In genomic region chr6:125285353-125285752, GRCh38 we compare ENCODE assay signal across 28 cellular contexts. TPM values are rescaled to one million over a fixed set of nuclear protein-coding genes. Genes with fewer than 3 reads are reported as not detected.
A peak's percentile ranks its signal among the peaks of the same experiment; 100 is the strongest.
DNase-seq lines count a peak whose midpoint lies in the region; ATAC-seq, FAIRE-seq and TF ChIP-seq lines count a peak whose summit lies in the region.
"Had no signal": no experiment of that assay in that cellular context is flagged by ENCODE, and none has a peak within 500 bp of the region (broad histone marks: within the 10 kb centered on the region; RNA-seq: fewer than 3 reads in every experiment).

No MANE protein-coding gene starts in this region.

- no peak overlapping the region for H3K4ac ChIP-seq in mesenchymal stem cell (ENCODE audit: low read depth in 1 of 2, low read length in 2 of 2)

- ATAC-seq in K562 = no peak

- H3K27ac ChIP-seq in HEK293 (ENCODE audit: extremely low read depth, low read depth, low read length) (no peak overlapping the region), K562 (ENCODE audit: extremely low read depth, low read depth, low read length) (no peak overlapping the region), mesenchymal stem cell (ENCODE audit: low read length, poor library complexity, severe bottlenecking) (no peak overlapping the region), WERI-Rb-1 (no peak overlapping the region)
- H3K27ac ChIP-seq: BLaER1 had no signal

- CTCF ChIA-PET in HEK293 (lab: Yijun Ruan, JAX) = no interaction called here
- CTCF ChIA-PET in K562 (lab: Yijun Ruan, JAX; ENCODE audit: low intra/inter-chr PET ratio) = no interaction called here

- no peak overlapping the region for H2AK5ac ChIP-seq in mesenchymal stem cell (ENCODE audit: low read length, severe bottlenecking)

- H3K9me3 ChIP-seq in HEK293 (ENCODE audit: control insufficient read depth, insufficient read depth, low read depth, low read length) (no peaks in the 10 kb centered on the region), K562 (replicated peaks; ENCODE audit: control insufficient read depth, insufficient read depth, low read depth, low read length) (no peaks in the 10 kb centered on the region), mesenchymal stem cell (ENCODE audit: control insufficient read depth, low read length) (peaks cover 14% of the 10 kb centered on the region), WERI-Rb-1 (ENCODE audit: severe bottlenecking) (no peaks in the 10 kb centered on the region)
- H3K9me3 ChIP-seq: BE2C had no signal

- no peak overlapping the region for H2BK12ac ChIP-seq in mesenchymal stem cell (ENCODE audit: low read length in 2 of 2)

- no peaks in the 10 kb centered on the region for H3K9me1 ChIP-seq in K562 (ENCODE audit: control insufficient read depth, insufficient read depth, low read length)

- H3K9me3 Mint-ChIP-seq in T-helper 2 cell treated with Interferon-gamma antibody and Interleukin-4, amounts not matched to agents 5 μg/mL and 100 μg/mL, for 36 hours = peaks cover 35% of the 10 kb centered on the region

- H3K36me3 Mint-ChIP-seq in T-helper 2 cell treated with Interferon-gamma antibody and Interleukin-4, amounts not matched to agents 5 μg/mL and 100 μg/mL, for 36 hours (ENCODE audit: low read depth) = peaks cover 83% of the 10 kb centered on the region

- FAIRE-seq in K562 (lab: Jason Lieb, UNC) = no peak
- FAIRE-seq: A204.1, GM12891, GM19239 had no signal

- H3K9ac ChIP-seq in K562 (ENCODE audit: insufficient read depth in 1 of 2, low read depth in 2 of 2, low read length in 2 of 2) (no peak overlapping the region), mesenchymal stem cell (ENCODE audit: low read length) (no peak overlapping the region)
- H3K9ac ChIP-seq: BLaER1 had no signal

- TF ChIP-seq RAD21 in K562 (CRISPR knock-in tag; conservative IDR thresholded peaks at IDR 0.05 in 1 of 2, IDR thresholded peaks at IDR 0.05 in 1 of 2) = no peak

- no peaks in the 10 kb centered on the region for H3K27me3 Mint-ChIP-seq in T-helper 2 cell treated with Interferon-gamma antibody and Interleukin-4, amounts not matched to agents 5 μg/mL and 100 μg/mL, for 36 hours (ENCODE audit: low read depth)
- H3K27me3 Mint-ChIP-seq: CD4-positive, alpha-beta memory T cell; CD4-positive, CD25-positive, alpha-beta regulatory T cell; CD8-positive, alpha-beta memory T cell had no signal

- H4K20me1 ChIP-seq in K562 (replicated peaks; ENCODE audit: control insufficient read depth, insufficient read depth, low read length) = no peaks in the 10 kb centered on the region

- H4K8ac ChIP-seq in mesenchymal stem cell (ENCODE audit: low read length) = no peak overlapping the region

- H3K18ac ChIP-seq in mesenchymal stem cell (ENCODE audit: low read depth in 1 of 2, low read length in 2 of 2) = no peak overlapping the region

- in situ Hi-C loops in K562 (cut with MboI) = no loop called here

- H3K27me3 ChIP-seq in K562 (ENCODE audit: control insufficient read depth in 2 of 2, insufficient read depth in 2 of 2, low read length in 2 of 2) (no peaks in the 10 kb centered on the region), mesenchymal stem cell (ENCODE audit: control insufficient read depth in 1 of 2, insufficient read depth in 1 of 2, low read length in 2 of 2) (no peaks in the 10 kb centered on the region), WERI-Rb-1 (ENCODE audit: insufficient read depth, low read depth, severe bottlenecking) (no peaks in the 10 kb centered on the region)
- H3K27me3 ChIP-seq: BE2C, BLaER1 had no signal

- H3K4me3 ChIP-seq in HEK293 (ENCODE audit: low read depth, low read length) (no peak overlapping the region), K562 (no peak overlapping the region), mesenchymal stem cell (ENCODE audit: insufficient read depth in 1 of 2, low read depth in 1 of 2, low read length in 2 of 2) (no peak overlapping the region), WERI-Rb-1 (ENCODE audit: low read depth, low read length) (no peak overlapping the region)
- H3K4me3 ChIP-seq: BLaER1 had no signal

- peak overlapping the region; percentile 3 for H3K27ac Mint-ChIP-seq in T-helper 2 cell treated with Interferon-gamma antibody and Interleukin-4, amounts not matched to agents 5 μg/mL and 100 μg/mL, for 36 hours
- H3K27ac Mint-ChIP-seq: CD4-positive, CD25-positive, alpha-beta regulatory T cell; CD8-positive, alpha-beta memory T cell had no signal

- H3K4me3 Mint-ChIP-seq in T-helper 2 cell treated with Interferon-gamma antibody and Interleukin-4, amounts not matched to agents 5 μg/mL and 100 μg/mL, for 36 hours = no peak overlapping the region
- H3K4me3 Mint-ChIP-seq: CD14-positive monocyte; CD4-positive, CD25-positive, alpha-beta regulatory T cell; CD8-positive, alpha-beta memory T cell had no signal

- no peak overlapping the region for H2BK15ac ChIP-seq in mesenchymal stem cell (ENCODE audit: low read depth, poor library complexity, severe bottlenecking)

- DNase-seq in T-helper 2 cell treated with Interferon-gamma antibody and Interleukin-4, amounts not matched to agents 5 μg/mL and 100 μg/mL, for 36 hours (ENCODE audit: low spot score) = no peak
- DNase-seq in T-helper 2 cell (no peak), K562 (ENCODE audit: extremely low read depth in 1 of 4, low spot score in 3 of 4) (no peak), mesenchymal stem cell (no peak), HCEC 1CT (no peak), WERI-Rb-1 (no peak), NCI-H524 treated with DMSO at 0.1 percent for 48 hours (lab: John Stamatoyannopoulos, UW) (no peak)
- DNase-seq: 8988T; ACHN; BE2C; C1 segment of cervical spinal cord; CD4-positive, alpha-beta memory T cell; CD4-positive, CD25-positive, alpha-beta regulatory T cell; CD8-positive, alpha-beta memory T cell; COR-L47; DMS 273 treated with DMSO at 0.1 percent for 48 hours; DMS153; DMS53; DMS79; DND-41; EL; GF-D8 had no signal

- H2BK5ac ChIP-seq in mesenchymal stem cell (ENCODE audit: low read depth, low read length, poor library complexity, severe bottlenecking) = peak overlapping the region; percentile 8

- H2AFZ ChIP-seq in K562 (ENCODE audit: low read depth, low read length) (no peak overlapping the region), mesenchymal stem cell (ENCODE audit: low read depth, low read length) (no peak overlapping the region)

- TF ChIP-seq POLR2A in K562 (conservative IDR thresholded peaks at IDR 0.05) = no peak

- H4K91ac ChIP-seq in mesenchymal stem cell (ENCODE audit: low read length) = no peak overlapping the region

- no peak overlapping the region for H2BK120ac ChIP-seq in mesenchymal stem cell (ENCODE audit: low read depth, low read length)

- TF ChIP-seq EP300 in K562 (IDR thresholded peaks at IDR 0.05; ENCODE audit: low read length) = no peak

- peaks cover 10% of the 10 kb centered on the region for H3K79me1 ChIP-seq in mesenchymal stem cell (replicated peaks; ENCODE audit: low read length, poor library complexity, severe bottlenecking)

- 100% methylated on average over 1 of the region's 1 CpG for WGBS in K562 (ENCODE audit: insufficient coverage, low coverage, missing lambda C conversion rate)
- 96% methylated on average over 1 of the region's 1 CpG for WGBS in mesenchymal stem cell

- no peak overlapping the region for H3K14ac ChIP-seq in mesenchymal stem cell (ENCODE audit: low read length in 2 of 2)

- H3K4me2 ChIP-seq in K562 (ENCODE audit: insufficient read depth, low read length) = no peak overlapping the region
- H3K4me2 ChIP-seq in mesenchymal stem cell (ENCODE audit: low read length, poor library complexity, severe bottlenecking) = no peak overlapping the region
- H3K4me2 ChIP-seq: BLaER1 had no signal

- H3K36me3 ChIP-seq in HEK293 (ENCODE audit: control insufficient read depth in 2 of 2, insufficient read depth in 1 of 2, low read length in 2 of 2) (peaks cover 36 to 71% of the 10 kb centered on the region in 2 experiments), K562 (ENCODE audit: control insufficient read depth, insufficient read depth, low read length) (peaks cover 61% of the 10 kb centered on the region), mesenchymal stem cell (ENCODE audit: control insufficient read depth in 1 of 2, insufficient read depth in 2 of 2, low read depth in 1 of 2, low read length in 2 of 2) (peaks cover 16 to 59% of the 10 kb centered on the region in 2 experiments), WERI-Rb-1 (no peaks in the 10 kb centered on the region; the same call in 1 of the 2 replicates)

- intact Hi-C loops in K562 (cut with micrococcal nuclease) = no loop called here

- POLR2A ChIA-PET in HEK293 (lab: Yijun Ruan, JAX) = no interaction called here
- POLR2A ChIA-PET in K562 (lab: Yijun Ruan, JAX) = no interaction called here

- TF ChIP-seq CTCF in HEK293 (tag by site-specific recombination; IDR thresholded peaks at IDR 0.05) (no peak), K562 (IDR thresholded peaks at IDR 0.05 in 2 of 3, conservative IDR thresholded peaks at IDR 0.05 in 1 of 3; ENCODE audit: insufficient read depth in 2 of 3, low read depth in 1 of 3, low read length in 3 of 3) (no peak), WERI-Rb-1 (IDR thresholded peaks at IDR 0.05; ENCODE audit: low read depth, low read length) (no peak)

- H3K23ac ChIP-seq in mesenchymal stem cell (ENCODE audit: low read length in 2 of 2) = no peak overlapping the region

- peaks cover 66% of the 10 kb centered on the region for H3K79me2 ChIP-seq in K562 (ENCODE audit: control insufficient read depth, insufficient read depth, low read length)

- no TSS peak for BruUV-seq in K562 (replicated peaks; lab: Mats Ljungman, UMichigan)

- H3K4me1 ChIP-seq in HEK293 (ENCODE audit: control insufficient read depth, insufficient read depth, low read length) (no peaks in the 10 kb centered on the region), K562 (replicated peaks in 1 of 2; ENCODE audit: control insufficient read depth in 2 of 2, insufficient read depth in 2 of 2, low read length in 2 of 2) (peaks cover 3 to 7% of the 10 kb centered on the region in 2 experiments; a peak in 4 of 5 replicates), mesenchymal stem cell (ENCODE audit: control insufficient read depth, insufficient read depth, low read depth, low read length) (no peaks in the 10 kb centered on the region)
- H3K4me1 ChIP-seq: BE2C, BLaER1 had no signal

- H3K4me1 Mint-ChIP-seq in T-helper 2 cell treated with Interferon-gamma antibody and Interleukin-4, amounts not matched to agents 5 μg/mL and 100 μg/mL, for 36 hours (ENCODE audit: low read depth) = peaks cover 4% of the 10 kb centered on the region

RNA-seq across cellular contexts. Expression of gene HDDC2, which starts 16.4 kb away (rescaled TPM):
- 73.9 and 153 TPM in 2 replicates for total RNA-seq in K562 (2011; cell fraction: chromatin; rRNA removed; ENCODE audit: low replicate concordance)
- 49.4 and 70.0 TPM in 2 replicates for total RNA-seq in K562 (2011; cell fraction: nucleolus; rRNA removed)
- 113 and 160 TPM in 2 replicates for total RNA-seq in K562 (2011; cell fraction: nucleoplasm; rRNA removed)
- total RNA-seq in K562 (2014; rRNA removed) = 257 and 288 TPM in 2 replicates
- total RNA-seq in K562 (2014; rRNA removed; fragmentation: Illumina TruSeq; extraction: Trizol) = 291 and 320 TPM in 2 replicates
- total RNA-seq in K562 (2015; rRNA removed; fragmentation: Illumina TruSeq; extraction: Trizol) = 212 and 219 TPM in 2 replicates
- 193 and 194 TPM in 2 replicates for total RNA-seq in K562 (2021)
- polyA plus RNA-seq in K562 (2011; rRNA removed) = 307 and 436 TPM in 2 replicates
- 294 and 307 TPM in 2 replicates for polyA plus RNA-seq in K562 (2011; cell fraction: cytosol; rRNA removed)
- polyA plus RNA-seq in K562 (2011; cell fraction: nucleus; rRNA removed) = 134 and 184 TPM in 2 replicates
- polyA plus RNA-seq in K562 (2012) = 183 and 267 TPM in 2 replicates
- 284 and 294 TPM in 2 replicates for polyA plus RNA-seq in K562 (2014; fragmentation: Illumina TruSeq; extraction: Trizol)
- polyA plus RNA-seq in K562 (2014; fragmentation: Nextera tagmentation; extraction: Ambion mirVana) = 100 to 1,000 TPM; 587 to 632 TPM
- 368 and 418 TPM in 2 replicates for polyA plus RNA-seq in K562 (2014; rRNA removed)
- 185 and 206 TPM in 2 replicates for polyA minus RNA-seq in K562 (2011; rRNA and poly(A)+ RNA removed)
- 56.4 and 57.5 TPM in 2 replicates for polyA minus RNA-seq in K562 (2011; cell fraction: cytosol; rRNA and poly(A)+ RNA removed)
- polyA minus RNA-seq in K562 (2011; cell fraction: nucleus; rRNA and poly(A)+ RNA removed) = 77.5 and 119 TPM in 2 replicates
- polyA plus RNA-seq in mesenchymal stem cell (2013, experiment 1 of 2) = 47.5 TPM
- 50.7 TPM for polyA plus RNA-seq in mesenchymal stem cell (2013, experiment 2 of 2)
